1 cellular context compared by ENCODE assay signal in the genomic region with DNA sequence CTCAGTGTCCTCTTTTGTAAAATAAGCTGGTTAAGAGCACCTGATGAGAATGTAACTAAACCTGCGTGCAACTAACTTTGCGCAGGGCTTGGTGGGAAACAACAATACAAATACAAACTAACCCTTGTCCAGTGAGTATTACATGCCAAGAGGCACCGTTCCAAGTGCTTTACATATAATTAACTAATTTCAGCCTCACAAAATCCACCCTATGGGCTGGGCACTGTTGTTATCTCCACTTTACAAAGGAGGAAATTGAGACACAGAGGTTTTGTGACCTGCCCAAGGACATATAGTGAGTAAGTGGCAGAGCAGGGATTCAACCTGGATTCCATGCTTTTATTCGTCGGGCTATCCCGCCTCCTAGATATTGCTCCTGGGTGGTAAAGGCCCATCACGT.
TF ChIP-seq lines count a peak whose summit lies in the region.

No MANE protein-coding gene starts in this region.

TF ChIP-seq in HepG2, 621 proteins besides CTCF, POLR2A, EP300 and RAD21:
- TF ChIP-seq U2AF2 (IDR thresholded peaks at IDR 0.05; ENCODE audit: low read depth, low read length) (no peak), REPIN1 (CRISPR knock-in tag; IDR thresholded peaks at IDR 0.05; ENCODE audit: borderline replicate concordance, low read depth) (no peak), CEBPB (IDR thresholded peaks at IDR 0.05; ENCODE audit: borderline replicate concordance, low read depth, low read length) (no peak), BHLHE40 (IDR thresholded peaks at IDR 0.05; ENCODE audit: low read length) (no peak), MTF1 (CRISPR knock-in tag; IDR thresholded peaks at IDR 0.05) (no peak), RBAK (CRISPR knock-in tag; IDR thresholded peaks at IDR 0.05) (no peak), ZBTB3 (CRISPR knock-in tag; IDR thresholded peaks at IDR 0.05; ENCODE audit: borderline replicate concordance, low read depth) (no peak), ZNF205 (CRISPR knock-in tag; IDR thresholded peaks at IDR 0.05) (no peak), ADNP (CRISPR knock-in tag; IDR thresholded peaks at IDR 0.05) (no peak)
- TF ChIP-seq, protein P1, sequence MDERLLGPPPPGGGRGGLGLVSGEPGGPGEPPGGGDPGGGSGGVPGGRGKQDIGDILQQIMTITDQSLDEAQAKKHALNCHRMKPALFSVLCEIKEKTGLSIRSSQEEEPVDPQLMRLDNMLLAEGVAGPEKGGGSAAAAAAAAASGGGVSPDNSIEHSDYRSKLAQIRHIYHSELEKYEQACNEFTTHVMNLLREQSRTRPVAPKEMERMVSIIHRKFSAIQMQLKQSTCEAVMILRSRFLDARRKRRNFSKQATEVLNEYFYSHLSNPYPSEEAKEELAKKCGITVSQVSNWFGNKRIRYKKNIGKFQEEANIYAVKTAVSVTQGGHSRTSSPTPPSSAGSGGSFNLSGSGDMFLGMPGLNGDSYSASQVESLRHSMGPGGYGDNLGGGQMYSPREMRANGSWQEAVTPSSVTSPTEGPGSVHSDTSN (CRISPR knock-in tag; IDR thresholded peaks at IDR 0.05), result no peak
